In genomic region chr6:130825772-130826441, GRCh38 we compare ENCODE assay signal across 1 cellular context.
TF ChIP-seq lines count a peak whose summit lies in the region.

No MANE protein-coding gene starts in this region.

TF ChIP-seq in K562, 482 proteins besides CTCF, POLR2A, EP300 and RAD21:
- no peak for TF ChIP-seq ZNF609 (CRISPR knock-in tag; IDR thresholded peaks at IDR 0.05; ENCODE audit: borderline replicate concordance)
- no peak for TF ChIP-seq BRD9 (IDR thresholded peaks at IDR 0.05; ENCODE audit: low read depth, partially characterized antibody)
- no peak for TF ChIP-seq EHMT2 (IDR thresholded peaks at IDR 0.05)
- no peak for TF ChIP-seq ZNF592 (IDR thresholded peaks at IDR 0.05)
- no peak for TF ChIP-seq HOMEZ (CRISPR knock-in tag; IDR thresholded peaks at IDR 0.05)
- TF ChIP-seq SMAD2 (IDR thresholded peaks at IDR 0.05; ENCODE audit: low read depth, low read length): no peak
- TF ChIP-seq ESRRA (IDR thresholded peaks at IDR 0.05; ENCODE audit: borderline replicate concordance, low read depth): no peak
- no peak for TF ChIP-seq EGR1 (conservative IDR thresholded peaks at IDR 0.05)
- no peak for TF ChIP-seq DEAF1 (CRISPR knock-in tag; IDR thresholded peaks at IDR 0.05)
- no peak for TF ChIP-seq CBFA2T2 (conservative IDR thresholded peaks at IDR 0.05)
- TF ChIP-seq, protein P1, sequence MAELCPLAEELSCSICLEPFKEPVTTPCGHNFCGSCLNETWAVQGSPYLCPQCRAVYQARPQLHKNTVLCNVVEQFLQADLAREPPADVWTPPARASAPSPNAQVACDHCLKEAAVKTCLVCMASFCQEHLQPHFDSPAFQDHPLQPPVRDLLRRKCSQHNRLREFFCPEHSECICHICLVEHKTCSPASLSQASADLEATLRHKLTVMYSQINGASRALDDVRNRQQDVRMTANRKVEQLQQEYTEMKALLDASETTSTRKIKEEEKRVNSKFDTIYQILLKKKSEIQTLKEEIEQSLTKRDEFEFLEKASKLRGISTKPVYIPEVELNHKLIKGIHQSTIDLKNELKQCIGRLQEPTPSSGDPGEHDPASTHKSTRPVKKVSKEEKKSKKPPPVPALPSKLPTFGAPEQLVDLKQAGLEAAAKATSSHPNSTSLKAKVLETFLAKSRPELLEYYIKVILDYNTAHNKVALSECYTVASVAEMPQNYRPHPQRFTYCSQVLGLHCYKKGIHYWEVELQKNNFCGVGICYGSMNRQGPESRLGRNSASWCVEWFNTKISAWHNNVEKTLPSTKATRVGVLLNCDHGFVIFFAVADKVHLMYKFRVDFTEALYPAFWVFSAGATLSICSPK (IDR thresholded peaks at IDR 0.05; ENCODE audit: borderline replicate concordance): no peak
- TF ChIP-seq PHF20 (IDR thresholded peaks at IDR 0.05; ENCODE audit: partially characterized antibody): no peak
- no peak for TF ChIP-seq FOXP4 (CRISPR knock-in tag; IDR thresholded peaks at IDR 0.05; ENCODE audit: borderline replicate concordance)
- TF ChIP-seq, protein P2, sequence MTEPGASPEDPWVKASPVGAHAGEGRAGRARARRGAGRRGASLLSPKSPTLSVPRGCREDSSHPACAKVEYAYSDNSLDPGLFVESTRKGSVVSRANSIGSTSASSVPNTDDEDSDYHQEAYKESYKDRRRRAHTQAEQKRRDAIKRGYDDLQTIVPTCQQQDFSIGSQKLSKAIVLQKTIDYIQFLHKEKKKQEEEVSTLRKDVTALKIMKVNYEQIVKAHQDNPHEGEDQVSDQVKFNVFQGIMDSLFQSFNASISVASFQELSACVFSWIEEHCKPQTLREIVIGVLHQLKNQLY (CRISPR knock-in tag; conservative IDR thresholded peaks at IDR 0.05): no peak
- no peak for TF ChIP-seq ELF4 (CRISPR knock-in tag; IDR thresholded peaks at IDR 0.05)
- TF ChIP-seq ELF1 (tag; IDR thresholded peaks at IDR 0.05): no peak
- no peak for TF ChIP-seq NR1H2 (CRISPR knock-in tag; IDR thresholded peaks at IDR 0.05)
- TF ChIP-seq HDAC3 (IDR thresholded peaks at IDR 0.05; ENCODE audit: borderline replicate concordance, partially characterized antibody): no peak
